ENCODE assay signal across 9 cellular contexts in the genomic region with DNA sequence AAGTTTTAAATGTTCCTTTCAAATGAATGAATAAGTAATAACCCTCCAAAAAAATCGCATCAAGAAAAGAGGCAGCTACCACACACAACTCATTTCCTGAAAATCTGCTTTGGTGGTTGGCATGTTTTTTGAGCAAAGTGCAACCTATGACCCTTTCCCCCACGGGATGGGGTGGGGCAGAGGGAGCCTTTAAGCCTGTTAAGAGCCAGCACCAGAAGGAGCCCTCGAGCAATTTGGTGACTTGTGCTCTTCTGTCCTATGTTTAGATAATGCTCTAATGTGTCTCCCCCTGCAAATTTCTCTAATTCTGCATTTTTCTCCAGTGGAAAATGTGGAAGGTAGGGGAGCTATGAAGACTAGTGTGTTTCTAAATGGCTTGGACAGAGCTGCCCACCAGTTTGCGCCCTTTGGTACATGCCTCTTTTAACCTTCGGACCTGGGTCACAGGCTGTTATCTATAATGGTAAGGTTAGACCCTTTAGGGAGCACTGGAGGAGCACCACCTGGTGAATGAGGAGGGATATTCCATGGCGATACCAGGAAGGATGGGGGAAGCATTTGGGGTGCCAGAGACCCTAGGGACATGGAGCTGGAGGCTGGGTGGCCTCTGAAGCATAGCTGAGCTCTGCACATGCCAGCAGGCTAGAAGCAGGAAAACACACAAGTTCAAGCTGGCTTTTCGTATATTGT. TPM values are rescaled to one million over a fixed set of nuclear protein-coding genes. Genes with fewer than 3 reads are reported as not detected.
A peak's percentile ranks its signal among the peaks of the same experiment; 100 is the strongest.
DNase-seq lines count a peak whose midpoint lies in the region; ATAC-seq lines count a peak whose summit lies in the region.
"Had no signal": no experiment of that assay in that cellular context is flagged by ENCODE, and none has a peak within 500 bp of the region (broad histone marks: within the 10 kb centered on the region; RNA-seq: fewer than 3 reads in every experiment).

No MANE protein-coding gene starts in this region.

- H3K9me3 ChIP-seq in adipocyte (ENCODE audit: control insufficient read depth, low read length) (no peaks in the 10 kb centered on the region), mucosa of rectum (ENCODE audit: control insufficient read depth in 2 of 2, low read length in 2 of 2) (no peaks in the 10 kb centered on the region)

- no peak for ATAC-seq in GM18519 (IDR thresholded peaks at IDR 0.05; ENCODE audit: low FRiP score, unreplicated experiment)
- no peak for ATAC-seq in HG03025 (IDR thresholded peaks at IDR 0.05; ENCODE audit: low FRiP score, unreplicated experiment)

- no peaks in the 10 kb centered on the region for H3K27me3 ChIP-seq in adipocyte (replicated peaks; ENCODE audit: control insufficient read depth, insufficient read depth, low read length)
- H3K27me3 ChIP-seq in mucosa of rectum (ENCODE audit: control insufficient read depth in 2 of 2, insufficient read depth in 2 of 2, low read length in 2 of 2) = no peaks in the 10 kb centered on the region

- H3K27ac ChIP-seq in mucosa of rectum (ENCODE audit: low read depth in 2 of 2, low read length in 2 of 2) = peak overlapping the region; percentile 86 to 87

- DNase-seq in Daoy (ENCODE audit: low read depth) (peak; percentile 25), NOMO-1 treated with dmso at 0.1 percent for 144 hours (lab: John Stamatoyannopoulos, UW; ENCODE audit: unreplicated experiment) (peak; percentile 66), adipocyte (ENCODE audit: low read depth) (peak; percentile 37), 8988T (no peak), iPS-NIHi11 (ENCODE audit: low spot score) (no peak)

- H3K9ac ChIP-seq in adipocyte (ENCODE audit: low read length) (peak overlapping the region; percentile 84), mucosa of rectum (ENCODE audit: low read depth in 1 of 2, low read length in 2 of 2) (peak overlapping the region; percentile 70 to 79)

- H3K4me3 ChIP-seq in adipocyte (ENCODE audit: low read length) (no peak overlapping the region), mucosa of rectum (ENCODE audit: low read length in 2 of 2) (peak overlapping the region; percentile 87 to 93)

- H3K36me3 ChIP-seq in adipocyte (ENCODE audit: control insufficient read depth, insufficient read depth, low read length, severe bottlenecking) (peaks cover 20% of the 10 kb centered on the region), mucosa of rectum (ENCODE audit: control insufficient read depth in 2 of 2, insufficient read depth in 2 of 2, low read length in 2 of 2) (peaks cover 7% of the 10 kb centered on the region in 2 donors)

- peaks cover 28% of the 10 kb centered on the region for H3K4me1 ChIP-seq in adipocyte (ENCODE audit: control insufficient read depth, insufficient read depth, low read length)
- peaks cover 24 to 25% of the 10 kb centered on the region in 2 donors for H3K4me1 ChIP-seq in mucosa of rectum (ENCODE audit: control insufficient read depth in 2 of 2, insufficient read depth in 2 of 2, low read length in 2 of 2)

RNA-seq across cellular contexts. Expression of gene PYCARD, which starts 1.6 kb away (rescaled TPM):
- 14.7 and 23.3 TPM in 2 replicates for total RNA-seq in Daoy (2014; rRNA removed; shearing (Covaris generic))

RNA-seq across cellular contexts. Expression of gene TRIM72, which starts 13.0 kb away (rescaled TPM):
- not detected in 2 replicates for total RNA-seq in Daoy (2014; rRNA removed; shearing (Covaris generic))

RNA-seq across cellular contexts. Expression of gene PYDC1, which starts 16.0 kb away (rescaled TPM):
- not detected in 2 replicates for total RNA-seq in Daoy (2014; rRNA removed; shearing (Covaris generic))
- total RNA-seq: liver had no signal

RNA-seq across cellular contexts. Expression of gene FUS, which starts 21.0 kb away (rescaled TPM):
- 28.8 and 32.1 TPM in 2 replicates for total RNA-seq in Daoy (2014; rRNA removed; shearing (Covaris generic))

RNA-seq across cellular contexts. Expression of gene PRSS36, which starts 51.1 kb away (rescaled TPM):
- 0.17 and 0.18 TPM in 2 replicates for total RNA-seq in Daoy (2014; rRNA removed; shearing (Covaris generic))

Comparison
In these comparisons a context has a peak if more than half of its experiments do, and no peak if none do; other contexts are left out.
1. DNase-seq: peak in Daoy (single experiment), NOMO-1 treated with dmso at 0.1 percent for 144 hours (single experiment) and adipocyte (single experiment); none in 8988T (single experiment) and iPS-NIHi11 (single experiment).